In genomic region chr4:103046416-103047290, GRCh38 we compare ENCODE assay signal across 8 cellular contexts. TPM values are rescaled to one million over a fixed set of nuclear protein-coding genes. Genes with fewer than 3 reads are reported as not detected.
A peak's percentile ranks its signal among the peaks of the same experiment; 100 is the strongest.
DNase-seq lines count a peak whose midpoint lies in the region; ATAC-seq and TF ChIP-seq lines count a peak whose summit lies in the region.

No MANE protein-coding gene starts in this region.

- DNase-seq in Calu3 (peak; percentile 37), OCI-LY7 (ENCODE audit: low spot score) (peak; percentile 72), right atrium auricular region (ENCODE audit: low spot score) (no peak), smooth muscle cell (lab: John Stamatoyannopoulos, UW; ENCODE audit: unreplicated experiment) (no peak), NCI-H446 treated with DMSO at 0.1 percent for 48 hours (lab: John Stamatoyannopoulos, UW) (no peak)
- DNase-seq in activated naive CD4-positive, alpha-beta T cell treated with anti-CD3 and anti-CD28 coated beads, Interleukin-2, amount 50 U/mL, for 72 hours (ENCODE audit: low spot score in 2 of 2): peak in 1 of 2 donors; percentile 24

- intact Hi-C loops in Calu3 (cut with micrococcal nuclease; ENCODE audit: unreplicated experiment) (loop anchor here (5.0 kb wide), 1 partner anchor 46 kb away; no protein-coding TSS in a partner anchor), OCI-LY7 (cut with micrococcal nuclease; ENCODE audit: unreplicated experiment) (loop anchor here (1.0 kb wide), 1 partner anchor 45 kb away; no protein-coding TSS in a partner anchor)

- no peaks in the 10 kb centered on the region for H3K27me3 Mint-ChIP-seq in Calu3 (ENCODE audit: unreplicated experiment)

- WGBS in smooth muscle cell (ENCODE audit: low lambda C conversion rate): 38% methylated on average over 5 of the region's 5 CpGs

- no peaks in the 10 kb centered on the region for H3K36me3 Mint-ChIP-seq in Calu3 (ENCODE audit: insufficient read depth, unreplicated experiment)
- peaks cover 20 to 23% of the 10 kb centered on the region in 2 donors for H3K36me3 Mint-ChIP-seq in activated naive CD4-positive, alpha-beta T cell treated with anti-CD3 and anti-CD28 coated beads, Interleukin-2, amount 50 U/mL, for 72 hours

- no peak overlapping the region for H3K4me2 ChIP-seq in OCI-LY7 (ENCODE audit: low read length)
- no peak overlapping the region for H3K4me2 ChIP-seq in smooth muscle cell

- no peaks in the 10 kb centered on the region for H3K79me2 ChIP-seq in OCI-LY7 (ENCODE audit: insufficient read depth, low read depth, low read length)
- no peaks in the 10 kb centered on the region for H3K79me2 ChIP-seq in smooth muscle cell (ENCODE audit: low read depth)

- no peaks in the 10 kb centered on the region for H3F3A ChIP-seq in smooth muscle cell (ENCODE audit: low read depth)

- no peak overlapping the region for H3K9ac ChIP-seq in smooth muscle cell (ENCODE audit: low read depth)

- H2AFZ ChIP-seq in OCI-LY7 (ENCODE audit: low read length) (no peak overlapping the region), smooth muscle cell (ENCODE audit: low read depth) (no peak overlapping the region)

- H3K27ac Mint-ChIP-seq in Calu3 (ENCODE audit: unreplicated experiment): no peak overlapping the region
- H3K27ac Mint-ChIP-seq in activated naive CD4-positive, alpha-beta T cell treated with anti-CD3 and anti-CD28 coated beads, Interleukin-2, amount 50 U/mL, for 72 hours: no peak overlapping the region

- ATAC-seq in GM19035 (IDR thresholded peaks at IDR 0.05; ENCODE audit: unreplicated experiment) (peak; percentile 98), HG03097 (IDR thresholded peaks at IDR 0.05; ENCODE audit: low FRiP score, unreplicated experiment) (peak; percentile 70)
- ATAC-seq in activated naive CD4-positive, alpha-beta T cell treated with anti-CD3 and anti-CD28 coated beads, Interleukin-2, amount 50 U/mL, for 72 hours: peak; percentile 88 to 90

- H3K4me3 Mint-ChIP-seq in Calu3 (ENCODE audit: low read depth, unreplicated experiment): no peak overlapping the region

- POLR2A ChIA-PET in OCI-LY7 (lab: Charles Lee): interaction anchor here (0.7 to 2.5 kb wide), 4 partner anchors 18 to 230 kb away, joined by 3 to 8 read pairs (median 4); no protein-coding TSS in a partner anchor

- H3K4me3 ChIP-seq in OCI-LY7 (ENCODE audit: low read depth, low read length, poor library complexity, severe bottlenecking) (no peak overlapping the region), right atrium auricular region (no peak overlapping the region), smooth muscle cell (no peak overlapping the region)

- H3K9me3 ChIP-seq in OCI-LY7 (ENCODE audit: low read length) (no peaks in the 10 kb centered on the region), right atrium auricular region (no peaks in the 10 kb centered on the region), smooth muscle cell (replicated peaks; ENCODE audit: low read depth) (no peaks in the 10 kb centered on the region)

- CTCF ChIA-PET in Calu3 (lab: Charles Lee): interaction anchor here (0.9 kb wide), 1 partner anchor 53 kb away, joined by 3 read pairs; the partner anchor contains the start of gene BDH2
- CTCF ChIA-PET in OCI-LY7 (lab: Charles Lee; ENCODE audit: unreplicated experiment): interaction anchor here (0.6 kb wide), 1 partner anchor 45 kb away, joined by 4 read pairs; no protein-coding TSS in a partner anchor

- no peaks in the 10 kb centered on the region for H3K9me3 Mint-ChIP-seq in Calu3 (ENCODE audit: low read depth, unreplicated experiment)
- H3K9me3 Mint-ChIP-seq in activated naive CD4-positive, alpha-beta T cell treated with anti-CD3 and anti-CD28 coated beads, Interleukin-2, amount 50 U/mL, for 72 hours: no peaks in the 10 kb centered on the region

- no peaks in the 10 kb centered on the region for H3K9me2 ChIP-seq in OCI-LY7 (ENCODE audit: insufficient read depth, low read length)

- H3K36me3 ChIP-seq in OCI-LY7 (ENCODE audit: insufficient read depth, low read length): peaks cover 68% of the 10 kb centered on the region
- H3K36me3 ChIP-seq in right atrium auricular region: peaks cover 13% of the 10 kb centered on the region
- no peaks in the 10 kb centered on the region for H3K36me3 ChIP-seq in smooth muscle cell (ENCODE audit: low read depth)

- no TSS peak for BruUV-seq in Calu3 (replicated peaks; lab: Mats Ljungman, UMichigan)
- no TSS peak for BruUV-seq in OCI-LY7 (replicated peaks; lab: Mats Ljungman, UMichigan)

- TF ChIP-seq CTCF in Calu3 (IDR thresholded peaks at IDR 0.05; ENCODE audit: unreplicated experiment): peak; percentile 38
- TF ChIP-seq CTCF in OCI-LY7 (conservative IDR thresholded peaks at IDR 0.05; ENCODE audit: low read length): peak; percentile 91
- TF ChIP-seq CTCF in right atrium auricular region (IDR thresholded peaks at IDR 0.05): peak; percentile 36 to 73
- peak; percentile 55 for TF ChIP-seq CTCF in smooth muscle cell (IDR thresholded peaks at IDR 0.05; ENCODE audit: borderline replicate concordance, insufficient read depth, poor library complexity, severe bottlenecking)

- H3K27ac ChIP-seq in OCI-LY7 (ENCODE audit: low read depth, low read length, poor library complexity, severe bottlenecking) (no peak overlapping the region), right atrium auricular region (no peak overlapping the region), smooth muscle cell (ENCODE audit: low read depth) (no peak overlapping the region)

- H3K27me3 ChIP-seq in right atrium auricular region (no peaks in the 10 kb centered on the region), smooth muscle cell (ENCODE audit: low read depth) (no peaks in the 10 kb centered on the region)

- no peaks in the 10 kb centered on the region for H4K20me1 ChIP-seq in OCI-LY7 (ENCODE audit: insufficient read depth, low read length)
- no peaks in the 10 kb centered on the region for H4K20me1 ChIP-seq in smooth muscle cell (ENCODE audit: low read depth)

- H3K4me1 ChIP-seq in OCI-LY7 (ENCODE audit: insufficient read depth, low read length, poor library complexity, severe bottlenecking): no peaks in the 10 kb centered on the region
- no peaks in the 10 kb centered on the region for H3K4me1 ChIP-seq in right atrium auricular region
- no peaks in the 10 kb centered on the region for H3K4me1 ChIP-seq in smooth muscle cell (ENCODE audit: low read depth)

- no peaks in the 10 kb centered on the region for H3K4me1 Mint-ChIP-seq in Calu3 (ENCODE audit: low read depth, unreplicated experiment)

RNA-seq across cellular contexts. Expression of gene SLC9B1, which starts 27.1 kb away (rescaled TPM):
- not detected in 2 replicates for total RNA-seq in Calu3 (2022)
- 0.88 and 2.3 TPM in 2 replicates for total RNA-seq in OCI-LY7 (2014; rRNA removed; shearing (Covaris generic))
- 2.0 and 3.3 TPM in 2 replicates for total RNA-seq in OCI-LY7 (2022)
- 1 to 10 TPM; 1.4 to 1.8 TPM for total RNA-seq in activated naive CD4-positive, alpha-beta T cell treated with anti-CD3 and anti-CD28 coated beads, Interleukin-2, amount 50 U/mL, for 72 hours
- 1 to 10 TPM in 1 of 2 donors, not detected in 1; 3.3 TPM for total RNA-seq in right atrium auricular region
- total RNA-seq in smooth muscle cell: not detected in 2 replicates
- polyA plus RNA-seq in smooth muscle cell: 0.38 TPM in 1 of 2 replicates, not detected in the other

RNA-seq across cellular contexts. Expression of gene SLC9B2, which starts 29.9 kb away (rescaled TPM):
- total RNA-seq in Calu3 (2022): 2.7 and 5.0 TPM in 2 replicates
- total RNA-seq in OCI-LY7 (2014; rRNA removed; shearing (Covaris generic)): 23.5 and 26.5 TPM in 2 replicates
- total RNA-seq in OCI-LY7 (2022): 36.5 and 38.5 TPM in 2 replicates
- total RNA-seq in activated naive CD4-positive, alpha-beta T cell treated with anti-CD3 and anti-CD28 coated beads, Interleukin-2, amount 50 U/mL, for 72 hours: 10 to 100 TPM; 19.0 to 28.8 TPM
- total RNA-seq in right atrium auricular region: 1 to 10 TPM; 5.7 to 9.4 TPM
- total RNA-seq in smooth muscle cell: 6.0 and 11.2 TPM in 2 replicates
- 4.5 and 6.0 TPM in 2 replicates for polyA plus RNA-seq in smooth muscle cell

RNA-seq across cellular contexts. Expression of gene BDH2, which starts 53.0 kb away (rescaled TPM):
- total RNA-seq in Calu3 (2022) (8.1 and 15.2 TPM in 2 replicates), OCI-LY7 (2022) (25.2 and 26.3 TPM in 2 replicates), right atrium auricular region (10 to 100 TPM; 32.8 to 36.4 TPM), smooth muscle cell (93.7 and 96.2 TPM in 2 replicates)
- total RNA-seq in OCI-LY7 (2014; rRNA removed; shearing (Covaris generic)): 28.2 and 35.2 TPM in 2 replicates
- 10 to 100 TPM; 16.1 to 19.8 TPM for total RNA-seq in activated naive CD4-positive, alpha-beta T cell treated with anti-CD3 and anti-CD28 coated beads, Interleukin-2, amount 50 U/mL, for 72 hours
- polyA plus RNA-seq in smooth muscle cell: 70.5 and 84.3 TPM in 2 replicates

Comparison
In these comparisons a context has a peak if more than half of its experiments do, and no peak if none do; other contexts are left out.
1. DNase-seq: peak in Calu3 (single experiment) and OCI-LY7 (single experiment); none in right atrium auricular region (single experiment), smooth muscle cell (single experiment) and NCI-H446 treated with DMSO at 0.1 percent for 48 hours (single experiment).
2. CTCF ChIP-seq: peak in every context shown above with its lines; median percentile 91 in OCI-LY7; 55 in smooth muscle cell; 54 in right atrium auricular region; 38 in Calu3.
3. Peak in every context shown above with its lines, with median percentiles within 50 percentile points of each other: ATAC-seq.